ENCODE assay signal across 1 cellular context in genomic region chr19:6739884-6740588, GRCh38.
A peak's percentile ranks its signal among the peaks of the same experiment; 100 is the strongest.
TF ChIP-seq lines count a peak whose summit lies in the region.

No MANE protein-coding gene starts in this region.

TF ChIP-seq in GM12878, 131 proteins besides CTCF, POLR2A, EP300 and RAD21:
- TF ChIP-seq, protein P1, sequence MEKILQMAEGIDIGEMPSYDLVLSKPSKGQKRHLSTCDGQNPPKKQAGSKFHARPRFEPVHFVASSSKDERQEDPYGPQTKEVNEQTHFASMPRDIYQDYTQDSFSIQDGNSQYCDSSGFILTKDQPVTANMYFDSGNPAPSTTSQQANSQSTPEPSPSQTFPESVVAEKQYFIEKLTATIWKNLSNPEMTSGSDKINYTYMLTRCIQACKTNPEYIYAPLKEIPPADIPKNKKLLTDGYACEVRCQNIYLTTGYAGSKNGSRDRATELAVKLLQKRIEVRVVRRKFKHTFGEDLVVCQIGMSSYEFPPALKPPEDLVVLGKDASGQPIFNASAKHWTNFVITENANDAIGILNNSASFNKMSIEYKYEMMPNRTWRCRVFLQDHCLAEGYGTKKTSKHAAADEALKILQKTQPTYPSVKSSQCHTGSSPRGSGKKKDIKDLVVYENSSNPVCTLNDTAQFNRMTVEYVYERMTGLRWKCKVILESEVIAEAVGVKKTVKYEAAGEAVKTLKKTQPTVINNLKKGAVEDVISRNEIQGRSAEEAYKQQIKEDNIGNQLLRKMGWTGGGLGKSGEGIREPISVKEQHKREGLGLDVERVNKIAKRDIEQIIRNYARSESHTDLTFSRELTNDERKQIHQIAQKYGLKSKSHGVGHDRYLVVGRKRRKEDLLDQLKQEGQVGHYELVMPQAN (conservative IDR thresholded peaks at IDR 0.05), result peak; percentile 11
- TF ChIP-seq DPF2 (IDR thresholded peaks at IDR 0.05), result peak; percentile 16; the same call in 1 of the 2 replicates
- TF ChIP-seq YY1 (IDR thresholded peaks at IDR 0.05; ENCODE audit: low read depth, low read length), result peak; percentile 18; the same call in 1 of the 2 replicates
- TF ChIP-seq MXI1 (IDR thresholded peaks at IDR 0.05; ENCODE audit: low read depth, low read length), result peak; percentile 17; the same call in 1 of the 2 replicates
- 0 out of 2 replicates have a peak, but pooled peaks have one; percentile 55 for TF ChIP-seq NR2F1 (conservative IDR thresholded peaks at IDR 0.05)
- TF ChIP-seq CREM (IDR thresholded peaks at IDR 0.05; ENCODE audit: low read depth), result no peak
- peak; percentile 15; the same call in 1 of the 2 replicates for TF ChIP-seq CBFB (IDR thresholded peaks at IDR 0.05; ENCODE audit: low read depth)
- TF ChIP-seq IKZF1 (conservative IDR thresholded peaks at IDR 0.05), result peak; percentile 41; the same call in 1 of the 2 replicates
- TF ChIP-seq, protein P2, sequence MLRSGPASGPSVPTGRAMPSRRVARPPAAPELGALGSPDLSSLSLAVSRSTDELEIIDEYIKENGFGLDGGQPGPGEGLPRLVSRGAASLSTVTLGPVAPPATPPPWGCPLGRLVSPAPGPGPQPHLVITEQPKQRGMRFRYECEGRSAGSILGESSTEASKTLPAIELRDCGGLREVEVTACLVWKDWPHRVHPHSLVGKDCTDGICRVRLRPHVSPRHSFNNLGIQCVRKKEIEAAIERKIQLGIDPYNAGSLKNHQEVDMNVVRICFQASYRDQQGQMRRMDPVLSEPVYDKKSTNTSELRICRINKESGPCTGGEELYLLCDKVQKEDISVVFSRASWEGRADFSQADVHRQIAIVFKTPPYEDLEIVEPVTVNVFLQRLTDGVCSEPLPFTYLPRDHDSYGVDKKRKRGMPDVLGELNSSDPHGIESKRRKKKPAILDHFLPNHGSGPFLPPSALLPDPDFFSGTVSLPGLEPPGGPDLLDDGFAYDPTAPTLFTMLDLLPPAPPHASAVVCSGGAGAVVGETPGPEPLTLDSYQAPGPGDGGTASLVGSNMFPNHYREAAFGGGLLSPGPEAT (IDR thresholded peaks at IDR 0.05; ENCODE audit: low read depth), result peak; percentile 67
- 0 out of 2 replicates have a peak, but pooled peaks have one; percentile 39 for TF ChIP-seq LARP7 (IDR thresholded peaks at IDR 0.05)
- TF ChIP-seq NR2C1 (IDR thresholded peaks at IDR 0.05), result no peak
- TF ChIP-seq, protein P3, sequence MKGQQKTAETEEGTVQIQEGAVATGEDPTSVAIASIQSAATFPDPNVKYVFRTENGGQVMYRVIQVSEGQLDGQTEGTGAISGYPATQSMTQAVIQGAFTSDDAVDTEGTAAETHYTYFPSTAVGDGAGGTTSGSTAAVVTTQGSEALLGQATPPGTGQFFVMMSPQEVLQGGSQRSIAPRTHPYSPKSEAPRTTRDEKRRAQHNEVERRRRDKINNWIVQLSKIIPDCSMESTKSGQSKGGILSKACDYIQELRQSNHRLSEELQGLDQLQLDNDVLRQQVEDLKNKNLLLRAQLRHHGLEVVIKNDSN (IDR thresholded peaks at IDR 0.05; ENCODE audit: borderline replicate concordance, extremely low read length, insufficient read depth, low read depth, low read length), result peak; percentile 24
- peak; percentile 20; the same call in 1 of the 2 replicates for TF ChIP-seq RB1 (IDR thresholded peaks at IDR 0.05; ENCODE audit: borderline replicate concordance)
- 0 out of 2 replicates have a peak, but pooled peaks have one; percentile 12 for TF ChIP-seq TAF1 (IDR thresholded peaks at IDR 0.05; ENCODE audit: borderline replicate concordance, low read depth, low read length)
- TF ChIP-seq, protein P4, sequence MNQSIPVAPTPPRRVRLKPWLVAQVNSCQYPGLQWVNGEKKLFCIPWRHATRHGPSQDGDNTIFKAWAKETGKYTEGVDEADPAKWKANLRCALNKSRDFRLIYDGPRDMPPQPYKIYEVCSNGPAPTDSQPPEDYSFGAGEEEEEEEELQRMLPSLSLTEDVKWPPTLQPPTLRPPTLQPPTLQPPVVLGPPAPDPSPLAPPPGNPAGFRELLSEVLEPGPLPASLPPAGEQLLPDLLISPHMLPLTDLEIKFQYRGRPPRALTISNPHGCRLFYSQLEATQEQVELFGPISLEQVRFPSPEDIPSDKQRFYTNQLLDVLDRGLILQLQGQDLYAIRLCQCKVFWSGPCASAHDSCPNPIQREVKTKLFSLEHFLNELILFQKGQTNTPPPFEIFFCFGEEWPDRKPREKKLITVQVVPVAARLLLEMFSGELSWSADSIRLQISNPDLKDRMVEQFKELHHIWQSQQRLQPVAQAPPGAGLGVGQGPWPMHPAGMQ (IDR thresholded peaks at IDR 0.05; ENCODE audit: borderline replicate concordance), result 0 out of 2 replicates have a peak, but pooled peaks have one; percentile 26
- TF ChIP-seq MTA2 (IDR thresholded peaks at IDR 0.05; ENCODE audit: low read depth), result peak; percentile 27; the same call in 1 of the 2 replicates
- no peak for TF ChIP-seq FOS (IDR thresholded peaks at IDR 0.05; ENCODE audit: borderline replicate concordance, extremely low read depth, insufficient read length)
- no peak for TF ChIP-seq BCL11A (IDR thresholded peaks at IDR 0.05; ENCODE audit: low read depth, low read length)
- TF ChIP-seq EGR1 (IDR thresholded peaks at IDR 0.05; ENCODE audit: borderline replicate concordance in 1 of 2, low read depth in 2 of 2, low read length in 2 of 2), result peak in 1 of 2 experiments; percentile 42; a peak in 1 of 3 replicates
- TF ChIP-seq PAX5 (IDR thresholded peaks at IDR 0.05; ENCODE audit: borderline replicate concordance, low read depth, low read length), result peak; percentile 7; the same call in 1 of the 2 replicates
